ENCODE assay signal across 1 cellular context in genomic region chr22:41947181-41948080, GRCh38.
TF ChIP-seq lines count a peak whose summit lies in the region.

No MANE protein-coding gene starts in this region.

TF ChIP-seq in HepG2, 621 proteins besides CTCF, POLR2A, EP300 and RAD21 (continued from another document and continues in another):
- TF ChIP-seq AKNA (CRISPR knock-in tag; IDR thresholded peaks at IDR 0.05; ENCODE audit: borderline replicate concordance) (no peak), IRX3 (CRISPR knock-in tag; IDR thresholded peaks at IDR 0.05; ENCODE audit: borderline replicate concordance, low read depth) (peak; percentile 0; the same call in 1 of the 2 replicates), HNF1B (CRISPR knock-in tag; IDR thresholded peaks at IDR 0.05) (no peak; the same call in 1 of the 2 replicates), SNAPC5 (CRISPR knock-in tag; IDR thresholded peaks at IDR 0.05; ENCODE audit: borderline replicate concordance) (no peak), RELA (CRISPR knock-in tag; IDR thresholded peaks at IDR 0.05) (no peak), NFKBIZ (CRISPR knock-in tag; IDR thresholded peaks at IDR 0.05) (no peak), ZNF75D (CRISPR knock-in tag; IDR thresholded peaks at IDR 0.05; ENCODE audit: borderline replicate concordance) (0 out of 2 replicates have a peak, but pooled peaks have one; percentile 1), PAX8 (CRISPR knock-in tag; IDR thresholded peaks at IDR 0.05; ENCODE audit: borderline replicate concordance) (no peak), MIXL1 (CRISPR knock-in tag; IDR thresholded peaks at IDR 0.05) (no peak), ZNF121 (CRISPR knock-in tag; IDR thresholded peaks at IDR 0.05) (peak; percentile 45; the same call in 1 of the 2 replicates), KAT2B (IDR thresholded peaks at IDR 0.05; ENCODE audit: borderline replicate concordance, low read depth, low read length) (no peak), ZNF773 (CRISPR knock-in tag; IDR thresholded peaks at IDR 0.05; ENCODE audit: borderline replicate concordance) (no peak), MAF1 (CRISPR knock-in tag; IDR thresholded peaks at IDR 0.05; ENCODE audit: borderline replicate concordance) (no peak), SRF (IDR thresholded peaks at IDR 0.05; ENCODE audit: low read depth, low read length) (no peak), ZNF605 (CRISPR knock-in tag; IDR thresholded peaks at IDR 0.05) (0 out of 2 replicates have a peak, but pooled peaks have one; percentile 36), POLR2AphosphoS5 (IDR thresholded peaks at IDR 0.05; ENCODE audit: low read depth, low read length) (no peak), GTF3A (CRISPR knock-in tag; conservative IDR thresholded peaks at IDR 0.05) (0 out of 2 replicates have a peak, but pooled peaks have one; percentile 10), ZNF20 (CRISPR knock-in tag; IDR thresholded peaks at IDR 0.05) (no peak), ZNF292 (CRISPR knock-in tag; IDR thresholded peaks at IDR 0.05; ENCODE audit: borderline replicate concordance, low read depth) (no peak), ZNF720 (CRISPR knock-in tag; IDR thresholded peaks at IDR 0.05) (no peak), ZNF597 (CRISPR knock-in tag; IDR thresholded peaks at IDR 0.05) (no peak), HNRNPUL1 (IDR thresholded peaks at IDR 0.05; ENCODE audit: low read depth, low read length) (no peak), ZNF33B (CRISPR knock-in tag; IDR thresholded peaks at IDR 0.05) (no peak)
- TF ChIP-seq, protein P1, sequence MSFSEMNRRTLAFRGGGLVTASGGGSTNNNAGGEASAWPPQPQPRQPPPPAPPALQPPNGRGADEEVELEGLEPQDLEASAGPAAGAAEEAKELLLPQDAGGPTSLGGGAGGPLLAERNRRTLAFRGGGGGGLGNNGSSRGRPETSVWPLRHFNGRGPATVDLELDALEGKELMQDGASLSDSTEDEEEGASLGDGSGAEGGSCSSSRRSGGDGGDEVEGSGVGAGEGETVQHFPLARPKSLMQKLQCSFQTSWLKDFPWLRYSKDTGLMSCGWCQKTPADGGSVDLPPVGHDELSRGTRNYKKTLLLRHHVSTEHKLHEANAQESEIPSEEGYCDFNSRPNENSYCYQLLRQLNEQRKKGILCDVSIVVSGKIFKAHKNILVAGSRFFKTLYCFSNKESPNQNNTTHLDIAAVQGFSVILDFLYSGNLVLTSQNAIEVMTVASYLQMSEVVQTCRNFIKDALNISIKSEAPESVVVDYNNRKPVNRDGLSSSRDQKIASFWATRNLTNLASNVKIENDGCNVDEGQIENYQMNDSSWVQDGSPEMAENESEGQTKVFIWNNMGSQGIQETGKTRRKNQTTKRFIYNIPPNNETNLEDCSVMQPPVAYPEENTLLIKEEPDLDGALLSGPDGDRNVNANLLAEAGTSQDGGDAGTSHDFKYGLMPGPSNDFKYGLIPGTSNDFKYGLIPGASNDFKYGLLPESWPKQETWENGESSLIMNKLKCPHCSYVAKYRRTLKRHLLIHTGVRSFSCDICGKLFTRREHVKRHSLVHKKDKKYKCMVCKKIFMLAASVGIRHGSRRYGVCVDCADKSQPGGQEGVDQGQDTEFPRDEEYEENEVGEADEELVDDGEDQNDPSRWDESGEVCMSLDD (CRISPR knock-in tag; IDR thresholded peaks at IDR 0.05; ENCODE audit: borderline replicate concordance): no peak
- TF ChIP-seq, protein P2, sequence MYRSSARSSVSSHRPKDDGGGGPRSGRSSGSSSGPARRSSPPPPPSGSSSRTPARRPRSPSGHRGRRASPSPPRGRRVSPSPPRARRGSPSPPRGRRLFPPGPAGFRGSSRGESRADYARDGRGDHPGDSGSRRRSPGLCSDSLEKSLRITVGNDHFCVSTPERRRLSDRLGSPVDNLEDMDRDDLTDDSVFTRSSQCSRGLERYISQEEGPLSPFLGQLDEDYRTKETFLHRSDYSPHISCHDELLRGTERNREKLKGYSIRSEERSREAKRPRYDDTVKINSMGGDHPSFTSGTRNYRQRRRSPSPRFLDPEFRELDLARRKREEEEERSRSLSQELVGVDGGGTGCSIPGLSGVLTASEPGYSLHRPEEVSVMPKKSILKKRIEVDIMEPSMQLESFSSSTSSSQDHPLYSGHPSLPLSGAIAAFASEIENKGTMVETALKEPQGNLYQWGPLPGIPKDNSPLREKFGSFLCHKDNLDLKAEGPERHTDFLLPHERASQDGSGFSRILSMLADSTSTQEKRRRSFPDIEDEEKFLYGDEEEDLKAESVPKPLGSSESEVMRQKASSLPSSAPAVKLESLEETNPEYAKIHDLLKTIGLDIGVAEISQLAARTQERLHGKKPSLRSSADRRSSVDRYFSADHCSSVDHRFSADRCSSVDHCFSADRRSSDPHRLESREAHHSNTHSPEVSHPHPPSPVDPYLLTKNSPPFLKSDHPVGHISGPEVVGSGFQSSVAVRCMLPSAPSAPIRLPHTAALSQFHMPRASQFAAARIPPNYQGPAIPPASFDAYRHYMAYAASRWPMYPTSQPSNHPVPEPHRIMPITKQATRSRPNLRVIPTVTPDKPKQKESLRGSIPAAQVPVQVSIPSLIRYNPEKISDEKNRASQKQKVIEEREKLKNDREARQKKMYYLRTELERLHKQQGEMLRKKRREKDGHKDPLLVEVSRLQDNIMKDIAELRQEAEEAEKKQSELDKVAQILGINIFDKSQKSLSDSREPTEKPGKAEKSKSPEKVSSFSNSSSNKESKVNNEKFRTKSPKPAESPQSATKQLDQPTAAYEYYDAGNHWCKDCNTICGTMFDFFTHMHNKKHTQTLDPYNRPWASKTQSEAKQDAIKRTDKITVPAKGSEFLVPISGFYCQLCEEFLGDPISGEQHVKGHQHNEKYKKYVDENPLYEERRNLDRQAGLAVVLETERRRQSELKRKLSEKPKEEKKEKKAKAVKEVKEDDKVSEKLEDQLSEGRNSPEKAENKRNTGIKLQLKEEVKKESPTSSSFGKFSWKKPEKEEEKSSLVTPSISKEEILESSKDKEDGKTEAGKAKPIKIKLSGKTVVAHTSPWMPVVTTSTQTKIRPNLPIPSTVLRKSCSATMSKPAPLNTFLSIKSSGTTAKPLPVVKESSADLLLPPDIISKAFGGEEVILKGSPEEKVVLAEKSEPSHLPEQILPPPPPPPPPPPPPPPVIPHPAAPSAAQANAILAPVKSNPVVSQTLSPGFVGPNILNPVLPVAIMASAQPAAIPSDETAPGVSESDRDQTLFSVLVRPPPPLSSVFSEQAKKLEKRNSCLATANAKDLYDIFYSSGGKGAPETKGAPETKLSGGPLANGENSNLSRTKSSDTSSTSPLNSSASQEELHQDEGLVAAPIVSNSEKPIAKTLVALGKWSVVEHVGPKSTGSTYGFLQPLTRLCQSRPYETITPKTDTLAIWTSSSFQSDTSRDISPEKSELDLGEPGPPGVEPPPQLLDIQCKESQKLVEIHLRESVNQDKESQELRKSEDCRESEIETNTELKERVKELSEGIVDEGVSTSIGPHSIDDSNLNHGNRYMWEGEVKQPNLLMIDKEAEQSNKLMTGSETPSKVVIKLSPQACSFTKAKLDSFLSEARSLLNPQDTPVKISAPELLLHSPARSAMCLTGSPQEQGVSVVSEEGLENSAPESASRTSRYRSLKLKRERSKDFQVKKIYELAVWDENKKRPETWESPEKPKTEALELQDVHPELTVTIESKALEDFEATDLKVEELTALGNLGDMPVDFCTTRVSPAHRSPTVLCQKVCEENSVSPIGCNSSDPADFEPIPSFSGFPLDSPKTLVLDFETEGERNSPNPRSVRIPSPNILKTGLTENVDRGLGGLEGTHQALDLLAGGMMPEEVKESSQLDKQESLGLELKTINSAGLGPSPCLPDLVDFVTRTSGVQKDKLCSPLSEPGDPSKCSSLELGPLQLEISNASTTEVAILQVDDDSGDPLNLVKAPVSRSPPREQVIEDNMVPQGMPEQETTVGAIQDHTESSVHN (CRISPR knock-in tag; IDR thresholded peaks at IDR 0.05): no peak
- TF ChIP-seq, protein P3, sequence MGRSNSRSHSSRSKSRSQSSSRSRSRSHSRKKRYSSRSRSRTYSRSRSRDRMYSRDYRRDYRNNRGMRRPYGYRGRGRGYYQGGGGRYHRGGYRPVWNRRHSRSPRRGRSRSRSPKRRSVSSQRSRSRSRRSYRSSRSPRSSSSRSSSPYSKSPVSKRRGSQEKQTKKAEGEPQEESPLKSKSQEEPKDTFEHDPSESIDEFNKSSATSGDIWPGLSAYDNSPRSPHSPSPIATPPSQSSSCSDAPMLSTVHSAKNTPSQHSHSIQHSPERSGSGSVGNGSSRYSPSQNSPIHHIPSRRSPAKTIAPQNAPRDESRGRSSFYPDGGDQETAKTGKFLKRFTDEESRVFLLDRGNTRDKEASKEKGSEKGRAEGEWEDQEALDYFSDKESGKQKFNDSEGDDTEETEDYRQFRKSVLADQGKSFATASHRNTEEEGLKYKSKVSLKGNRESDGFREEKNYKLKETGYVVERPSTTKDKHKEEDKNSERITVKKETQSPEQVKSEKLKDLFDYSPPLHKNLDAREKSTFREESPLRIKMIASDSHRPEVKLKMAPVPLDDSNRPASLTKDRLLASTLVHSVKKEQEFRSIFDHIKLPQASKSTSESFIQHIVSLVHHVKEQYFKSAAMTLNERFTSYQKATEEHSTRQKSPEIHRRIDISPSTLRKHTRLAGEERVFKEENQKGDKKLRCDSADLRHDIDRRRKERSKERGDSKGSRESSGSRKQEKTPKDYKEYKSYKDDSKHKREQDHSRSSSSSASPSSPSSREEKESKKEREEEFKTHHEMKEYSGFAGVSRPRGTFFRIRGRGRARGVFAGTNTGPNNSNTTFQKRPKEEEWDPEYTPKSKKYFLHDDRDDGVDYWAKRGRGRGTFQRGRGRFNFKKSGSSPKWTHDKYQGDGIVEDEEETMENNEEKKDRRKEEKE (IDR thresholded peaks at IDR 0.05): no peak
- TF ChIP-seq, protein P4, sequence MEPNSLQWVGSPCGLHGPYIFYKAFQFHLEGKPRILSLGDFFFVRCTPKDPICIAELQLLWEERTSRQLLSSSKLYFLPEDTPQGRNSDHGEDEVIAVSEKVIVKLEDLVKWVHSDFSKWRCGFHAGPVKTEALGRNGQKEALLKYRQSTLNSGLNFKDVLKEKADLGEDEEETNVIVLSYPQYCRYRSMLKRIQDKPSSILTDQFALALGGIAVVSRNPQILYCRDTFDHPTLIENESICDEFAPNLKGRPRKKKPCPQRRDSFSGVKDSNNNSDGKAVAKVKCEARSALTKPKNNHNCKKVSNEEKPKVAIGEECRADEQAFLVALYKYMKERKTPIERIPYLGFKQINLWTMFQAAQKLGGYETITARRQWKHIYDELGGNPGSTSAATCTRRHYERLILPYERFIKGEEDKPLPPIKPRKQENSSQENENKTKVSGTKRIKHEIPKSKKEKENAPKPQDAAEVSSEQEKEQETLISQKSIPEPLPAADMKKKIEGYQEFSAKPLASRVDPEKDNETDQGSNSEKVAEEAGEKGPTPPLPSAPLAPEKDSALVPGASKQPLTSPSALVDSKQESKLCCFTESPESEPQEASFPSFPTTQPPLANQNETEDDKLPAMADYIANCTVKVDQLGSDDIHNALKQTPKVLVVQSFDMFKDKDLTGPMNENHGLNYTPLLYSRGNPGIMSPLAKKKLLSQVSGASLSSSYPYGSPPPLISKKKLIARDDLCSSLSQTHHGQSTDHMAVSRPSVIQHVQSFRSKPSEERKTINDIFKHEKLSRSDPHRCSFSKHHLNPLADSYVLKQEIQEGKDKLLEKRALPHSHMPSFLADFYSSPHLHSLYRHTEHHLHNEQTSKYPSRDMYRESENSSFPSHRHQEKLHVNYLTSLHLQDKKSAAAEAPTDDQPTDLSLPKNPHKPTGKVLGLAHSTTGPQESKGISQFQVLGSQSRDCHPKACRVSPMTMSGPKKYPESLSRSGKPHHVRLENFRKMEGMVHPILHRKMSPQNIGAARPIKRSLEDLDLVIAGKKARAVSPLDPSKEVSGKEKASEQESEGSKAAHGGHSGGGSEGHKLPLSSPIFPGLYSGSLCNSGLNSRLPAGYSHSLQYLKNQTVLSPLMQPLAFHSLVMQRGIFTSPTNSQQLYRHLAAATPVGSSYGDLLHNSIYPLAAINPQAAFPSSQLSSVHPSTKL (CRISPR knock-in tag; IDR thresholded peaks at IDR 0.05): no peak
